In the genomic region with DNA sequence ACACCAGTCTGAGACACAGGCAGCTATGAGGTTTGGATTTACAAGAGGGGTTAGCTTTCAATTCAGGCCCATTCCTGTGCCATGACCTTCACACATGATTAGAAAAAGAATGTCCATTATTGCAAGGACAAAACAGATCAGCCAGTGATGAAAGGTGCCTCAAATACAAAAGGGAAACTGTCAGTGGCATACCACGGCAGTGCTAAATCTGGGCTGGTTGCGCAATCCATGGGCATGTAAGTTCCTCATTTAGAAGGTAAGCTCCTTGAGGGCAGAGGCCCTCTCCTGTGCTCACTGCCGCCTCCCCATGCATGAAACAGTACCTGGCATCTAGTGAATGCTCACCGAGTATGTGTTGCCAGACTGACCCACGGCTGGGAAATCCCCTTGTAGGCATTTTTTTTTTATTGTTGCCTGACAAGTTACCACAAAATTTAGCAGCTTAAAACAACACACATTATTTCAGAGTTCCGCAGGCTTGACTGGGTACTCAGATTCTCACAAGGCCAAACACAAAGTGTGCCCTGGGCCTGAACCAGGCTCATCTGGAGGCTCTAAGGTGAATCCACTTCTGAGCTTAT, we compare ENCODE assay signal across 17 cellular contexts.
DNase-seq lines count a peak whose midpoint lies in the region; ATAC-seq and TF ChIP-seq lines count a peak whose summit lies in the region.
"Had no signal": no experiment of that assay in that cellular context is flagged by ENCODE, and none has a peak within 500 bp of the region (broad histone marks: within the 10 kb centered on the region; RNA-seq: fewer than 3 reads in every experiment).

No MANE protein-coding gene starts in this region.

- H3K4me1 ChIP-seq in BLaER1 treated with 17β-estradiol and CSF1 and Interleukin-3, amounts not matched to agents 10 nM and 100 nM = peaks cover 0 to 11% (median 6%) of the 10 kb centered on the region in 10 experiments; a peak in 7 of 20 replicates
- H3K4me1 ChIP-seq in foreskin keratinocyte = no peaks in the 10 kb centered on the region

- TF ChIP-seq RAD21 in Ishikawa (IDR thresholded peaks at IDR 0.05; ENCODE audit: low read depth) = no peak

- no peak for ATAC-seq in foreskin keratinocyte
- ATAC-seq: HCT116 had no signal

- no peaks in the 10 kb centered on the region for H3K9me3 Mint-ChIP-seq in activated naive CD4-positive, alpha-beta T cell treated with anti-CD3 and anti-CD28 coated beads, Interleukin-2, amount 10 ng/mL, durations not matched to agents 7 days and 5 days
- H3K9me3 Mint-ChIP-seq: CD4-positive, alpha-beta T cell had no signal

- H3K4me3 ChIP-seq in BLaER1 treated with 17β-estradiol and CSF1 and Interleukin-3, amounts not matched to agents 10 nM and 100 nM = no peak overlapping the region

- intact Hi-C loops in head of caudate nucleus (cut with DNase I) = no loop called here

- peaks cover 0 to 14% (median 7%) of the 10 kb centered on the region in 11 experiments; a peak in 9 of 22 replicates for H3K9me3 ChIP-seq in BLaER1 treated with 17β-estradiol and CSF1 and Interleukin-3, amounts not matched to agents 10 nM and 100 nM (replicated peaks in 1 of 11)

- DNase-seq in NOMO-1 treated with dmso at 0.1 percent for 144 hours (lab: John Stamatoyannopoulos, UW; ENCODE audit: unreplicated experiment) (peak; percentile 18), foreskin keratinocyte (peak; percentile 14 to 34), NCI-H526 (lab: John Stamatoyannopoulos, UW) (no peak), head of caudate nucleus (no peak), SK-N-DZ (ENCODE audit: low spot score) (no peak)
- DNase-seq in activated naive CD4-positive, alpha-beta T cell treated with anti-CD3 and anti-CD28 coated beads, Interleukin-2, amount 10 ng/mL, durations not matched to agents 7 days and 5 days = no peak
- DNase-seq: AML-193; Calu3; CD4-positive, alpha-beta T cell; NCI-H1092 treated with DMSO at 0.1 percent for 48 hours; NCI-H1694; NCI-H446; NCI-H748 treated with DMSO at 0.1 percent for 48 hours; SIG-M5 had no signal

- no peaks in the 10 kb centered on the region for H3K4me1 Mint-ChIP-seq in activated naive CD4-positive, alpha-beta T cell treated with anti-CD3 and anti-CD28 coated beads, Interleukin-2, amount 10 ng/mL, durations not matched to agents 7 days and 5 days

- peak; percentile 4 for TF ChIP-seq CTCF in foreskin keratinocyte (conservative IDR thresholded peaks at IDR 0.05)

- H3K9ac ChIP-seq in BLaER1 treated with 17β-estradiol and CSF1 and Interleukin-3, amounts not matched to agents 10 nM and 100 nM = no peak overlapping the region

- H3K27me3 ChIP-seq in BLaER1 treated with 17β-estradiol and CSF1 and Interleukin-3, amounts not matched to agents 10 nM and 100 nM = no peaks in the 10 kb centered on the region
- no peaks in the 10 kb centered on the region for H3K27me3 ChIP-seq in foreskin keratinocyte

- H3K4me2 ChIP-seq in BLaER1 treated with 17β-estradiol and CSF1 and Interleukin-3, amounts not matched to agents 10 nM and 100 nM = peak overlapping the region in 8 of 11 experiments; percentile 6 to 37 (median 14); a peak in 8 of 22 replicates

- TF ChIP-seq EP300 in Ishikawa (IDR thresholded peaks at IDR 0.05; ENCODE audit: borderline replicate concordance) = no peak

- no peaks in the 10 kb centered on the region for H3K27me3 Mint-ChIP-seq in activated naive CD4-positive, alpha-beta T cell treated with anti-CD3 and anti-CD28 coated beads, Interleukin-2, amount 10 ng/mL, durations not matched to agents 7 days and 5 days
- H3K27me3 Mint-ChIP-seq: CD4-positive, alpha-beta T cell had no signal

- H3K36me3 Mint-ChIP-seq in activated naive CD4-positive, alpha-beta T cell treated with anti-CD3 and anti-CD28 coated beads, Interleukin-2, amount 10 ng/mL, durations not matched to agents 7 days and 5 days = no peaks in the 10 kb centered on the region

- H3K27ac ChIP-seq in BLaER1 treated with 17β-estradiol and CSF1 and Interleukin-3, amounts not matched to agents 10 nM and 100 nM = no peak overlapping the region
- H3K27ac ChIP-seq in foreskin keratinocyte = no peak overlapping the region

- H3K4me3 Mint-ChIP-seq in activated naive CD4-positive, alpha-beta T cell treated with anti-CD3 and anti-CD28 coated beads, Interleukin-2, amount 10 ng/mL, durations not matched to agents 7 days and 5 days = no peak overlapping the region
- H3K4me3 Mint-ChIP-seq: CD4-positive, alpha-beta T cell had no signal

- H3K27ac Mint-ChIP-seq in activated naive CD4-positive, alpha-beta T cell treated with anti-CD3 and anti-CD28 coated beads, Interleukin-2, amount 10 ng/mL, durations not matched to agents 7 days and 5 days = no peak overlapping the region
- H3K27ac Mint-ChIP-seq: CD4-positive, alpha-beta T cell had no signal

- H3K36me3 ChIP-seq in BLaER1 treated with 17β-estradiol and CSF1 and Interleukin-3, amounts not matched to agents 10 nM and 100 nM = no peaks in the 10 kb centered on the region

- no peaks in the 10 kb centered on the region for H4K20me1 ChIP-seq in BLaER1 treated with 17β-estradiol and CSF1 and Interleukin-3, amounts not matched to agents 10 nM and 100 nM

- CTCF ChIA-PET in activated naive CD4-positive, alpha-beta T cell treated with anti-CD3 and anti-CD28 coated beads, Interleukin-2, amount 10 ng/mL, durations not matched to agents 7 days and 5 days (lab: Charles Lee) = no interaction called here

TF ChIP-seq in Ishikawa, 13 proteins besides CTCF, POLR2A, EP300 and RAD21:
- TF ChIP-seq ZBTB7A (IDR thresholded peaks at IDR 0.05; ENCODE audit: low read depth) (no peak), CEBPB (IDR thresholded peaks at IDR 0.05) (peak; percentile 88)

Comparison
In these comparisons a context has a peak if more than half of its experiments do, and no peak if none do; other contexts are left out.
1. DNase-seq: peak in NOMO-1 treated with dmso at 0.1 percent for 144 hours (single experiment) and foreskin keratinocyte (2 of 2); none in NCI-H526 (0 of 2), head of caudate nucleus (0 of 42), SK-N-DZ (single experiment) and activated naive CD4-positive, alpha-beta T cell treated with anti-CD3 and anti-CD28 coated beads, Interleukin-2, amount 10 ng/mL, durations not matched to agents 7 days and 5 days (single experiment).